ENCODE assay signal across 9 cellular contexts in genomic region chr2:191128172-191128910, GRCh38.
DNase-seq lines count a peak whose midpoint lies in the region; ATAC-seq and TF ChIP-seq lines count a peak whose summit lies in the region.
"Had no signal": no experiment of that assay in that cellular context is flagged by ENCODE, and none has a peak within 500 bp of the region (broad histone marks: within the 10 kb centered on the region; RNA-seq: fewer than 3 reads in every experiment).

No MANE protein-coding gene starts in this region.

- peak; percentile 17 for DNase-seq in central memory CD4-positive, alpha-beta T cell
- DNase-seq in HEK293T (ENCODE audit: extremely low spot score): no peak
- DNase-seq in HK-2 (ENCODE audit: unreplicated experiment): no peak
- no peak for DNase-seq in T1000 (lab: John Stamatoyannopoulos, UW)
- DNase-seq: NCI-H510A treated with DMSO at 0.1 percent for 48 hours had no signal

- ATAC-seq in GM18502 (IDR thresholded peaks at IDR 0.05; ENCODE audit: poor library complexity, unreplicated experiment) (peak; percentile 92), GM21390 (IDR thresholded peaks at IDR 0.05; ENCODE audit: unreplicated experiment) (peak; percentile 93), HG03432 (IDR thresholded peaks at IDR 0.05; ENCODE audit: unreplicated experiment) (peak; percentile 89), HG02970 (IDR thresholded peaks at IDR 0.05; ENCODE audit: low FRiP score, unreplicated experiment) (no peak)

- POLR2A ChIA-PET in HEK293T (lab: Yijun Ruan, JAX): no interaction called here

- CTCF ChIA-PET in HEK293T (lab: Yijun Ruan, JAX): interaction anchor here (0.6 kb wide), 1 partner anchor 28 kb away, joined by 3 read pairs; no protein-coding TSS in a partner anchor

TF ChIP-seq in HEK293T, 16 proteins besides CTCF, POLR2A, EP300 and RAD21:
- TF ChIP-seq NFRKB (IDR thresholded peaks at IDR 0.05) (no peak), SUZ12 (IDR thresholded peaks at IDR 0.05) (no peak), SP1 (IDR thresholded peaks at IDR 0.05) (no peak), ELF4 (IDR thresholded peaks at IDR 0.05) (no peak), ZNF384 (IDR thresholded peaks at IDR 0.05) (no peak), FOXM1 (IDR thresholded peaks at IDR 0.05; ENCODE audit: borderline replicate concordance) (no peak), HDGF (IDR thresholded peaks at IDR 0.05; ENCODE audit: borderline replicate concordance) (no peak), FOXA1 (IDR thresholded peaks at IDR 0.05) (no peak), BHLHE40 (IDR thresholded peaks at IDR 0.05; ENCODE audit: borderline replicate concordance) (no peak), LEF1 (IDR thresholded peaks at IDR 0.05; ENCODE audit: borderline replicate concordance) (no peak), ARNT (IDR thresholded peaks at IDR 0.05) (no peak), L3MBTL2 (conservative IDR thresholded peaks at IDR 0.05) (no peak)
